22 cellular contexts compared by ENCODE assay signal in genomic region chr6:145310116-145310515, GRCh38.
A peak's percentile ranks its signal among the peaks of the same experiment; 100 is the strongest.
DNase-seq lines count a peak whose midpoint lies in the region; ATAC-seq, FAIRE-seq and TF ChIP-seq lines count a peak whose summit lies in the region.
"Had no signal": no experiment of that assay in that cellular context is flagged by ENCODE, and none has a peak within 500 bp of the region (broad histone marks: within the 10 kb centered on the region; RNA-seq: fewer than 3 reads in every experiment).

No MANE protein-coding gene starts in this region.

- peak; percentile 57 for DNase-seq in AG04449 (ENCODE audit: low read depth, low spot score)
- DNase-seq in GM04503 (ENCODE audit: low read depth): peak; percentile 90
- DNase-seq in astrocyte (ENCODE audit: low read depth): peak; percentile 40
- peak; percentile 32 for DNase-seq in foreskin melanocyte
- no peak for DNase-seq in CD4-positive, alpha-beta memory T cell
- DNase-seq in GM10248 (ENCODE audit: extremely low spot score): no peak
- DNase-seq in activated CD8-positive, alpha-beta memory T cell treated with anti-CD3 and anti-CD28 coated beads, Interleukin-2, amount 50 U/mL, for 48 hours: no peak
- DNase-seq: activated effector memory CD4-positive, alpha-beta T cell treated with Interleukin-2 at 50 U/mL for 16 hours; hippocampal formation; mucosa of descending colon; NCI-H1436 treated with DMSO at 0.1 percent for 48 hours; NCI-H446; nucleus accumbens; right cardiac atrium; stimulated activated CD4-positive, alpha-beta T cell treated with anti-CD3 and anti-CD28 coated beads, Interleukin-2, amount 100 ng/mL, for 24 hours; substantia nigra; T-helper 17 cell had no signal

- no peak for FAIRE-seq in astrocyte (lab: Jason Lieb, UNC)

- intact Hi-C loops in CD4-positive, alpha-beta memory T cell (cut with micrococcal nuclease): no loop called here

- H3K4me3 Mint-ChIP-seq in astrocyte (ENCODE audit: unreplicated experiment): no peak overlapping the region
- H3K4me3 Mint-ChIP-seq in CD4-positive, alpha-beta memory T cell: no peak overlapping the region
- H3K4me3 Mint-ChIP-seq: T-helper 17 cell had no signal

- H3K27ac Mint-ChIP-seq in astrocyte (ENCODE audit: unreplicated experiment): no peak overlapping the region
- no peak overlapping the region for H3K27ac Mint-ChIP-seq in CD4-positive, alpha-beta memory T cell
- H3K27ac Mint-ChIP-seq: T-helper 17 cell had no signal

- H2AFZ ChIP-seq in astrocyte (ENCODE audit: low read depth, low read length): no peak overlapping the region

- H3K36me3 Mint-ChIP-seq in astrocyte (ENCODE audit: low read depth, unreplicated experiment): no peaks in the 10 kb centered on the region
- no peaks in the 10 kb centered on the region for H3K36me3 Mint-ChIP-seq in CD4-positive, alpha-beta memory T cell

- CTCF ChIA-PET in AG04449 (lab: Yijun Ruan, JAX): no interaction called here
- CTCF ChIA-PET in CD4-positive, alpha-beta memory T cell (lab: Charles Lee; ENCODE audit: partially characterized antibody): interaction anchor here (1.5 kb wide), 1 partner anchor 323 kb away, joined by 3 read pairs; no protein-coding TSS in a partner anchor
- CTCF ChIA-PET in GM10248 (lab: Yijun Ruan, JAX): interaction anchor here (1.3 to 1.9 kb wide), 2 partner anchors 11 to 36 kb away, joined by 3 to 5 read pairs; no protein-coding TSS in a partner anchor

- peaks cover 3% of the 10 kb centered on the region for H3K27me3 Mint-ChIP-seq in astrocyte (ENCODE audit: low read depth, unreplicated experiment)
- no peaks in the 10 kb centered on the region for H3K27me3 Mint-ChIP-seq in CD4-positive, alpha-beta memory T cell

- no peaks in the 10 kb centered on the region for H3K9me3 Mint-ChIP-seq in astrocyte (ENCODE audit: unreplicated experiment)
- H3K9me3 Mint-ChIP-seq in CD4-positive, alpha-beta memory T cell: peaks cover 0 to 3% (median 0%) of the 10 kb centered on the region in 8 donors

- H3K9me3 ChIP-seq in astrocyte (ENCODE audit: insufficient read depth, low read depth, low read length): no peaks in the 10 kb centered on the region
- no peaks in the 10 kb centered on the region for H3K9me3 ChIP-seq in CD4-positive, alpha-beta memory T cell (ENCODE audit: control insufficient read depth in 1 of 2, low read length in 2 of 2)
- H3K9me3 ChIP-seq: BLaER1, mucosa of descending colon had no signal

- H3K4me3 ChIP-seq in AG04449 (ENCODE audit: low read depth, low read length): no peak overlapping the region
- H3K4me3 ChIP-seq in astrocyte (ENCODE audit: insufficient read depth, low read depth, low read length): no peak overlapping the region
- H3K4me3 ChIP-seq in CD4-positive, alpha-beta memory T cell (ENCODE audit: low read length in 2 of 2): no peak overlapping the region
- H3K4me3 ChIP-seq: BLaER1, mucosa of descending colon had no signal

- H3K4me2 ChIP-seq in astrocyte (ENCODE audit: low read length): no peak overlapping the region
- H3K4me2 ChIP-seq: BLaER1 had no signal

- no peak overlapping the region for H3K27ac ChIP-seq in astrocyte (ENCODE audit: low read depth, low read length)
- H3K27ac ChIP-seq in CD4-positive, alpha-beta memory T cell (ENCODE audit: low read depth, low read length): no peak overlapping the region
- H3K27ac ChIP-seq: BLaER1, epithelial cell of prostate, HL-60 had no signal

- H3K79me2 ChIP-seq in astrocyte (ENCODE audit: insufficient read depth, low read length): no peaks in the 10 kb centered on the region

- no peak for ATAC-seq in GM21737 (IDR thresholded peaks at IDR 0.05; ENCODE audit: unreplicated experiment)
- ATAC-seq: activated CD4-positive, CD25-positive, alpha-beta regulatory T cell treated with anti-CD3 and anti-CD28 coated beads, Interleukin-2, amount 50 U/mL, for 24 hours; mucosa of descending colon; right cardiac atrium; T-helper 17 cell had no signal

- no peaks in the 10 kb centered on the region for H3K4me1 ChIP-seq in astrocyte (ENCODE audit: insufficient read depth, low read length)
- no peaks in the 10 kb centered on the region for H3K4me1 ChIP-seq in CD4-positive, alpha-beta memory T cell (ENCODE audit: insufficient read depth, low read length)
- H3K4me1 ChIP-seq: BLaER1 had no signal

- no peaks in the 10 kb centered on the region for H4K20me1 ChIP-seq in astrocyte (ENCODE audit: insufficient read depth, low read length)
- H4K20me1 ChIP-seq: BLaER1 had no signal

- no peaks in the 10 kb centered on the region for H3K36me3 ChIP-seq in astrocyte (ENCODE audit: insufficient read depth, low read length)
- no peaks in the 10 kb centered on the region for H3K36me3 ChIP-seq in CD4-positive, alpha-beta memory T cell (ENCODE audit: insufficient read depth, low read length)
- H3K36me3 ChIP-seq: BLaER1 had no signal

- POLR2A ChIA-PET in AG04449 (lab: Yijun Ruan, JAX): no interaction called here
- POLR2A ChIA-PET in CD4-positive, alpha-beta memory T cell (lab: Charles Lee; ENCODE audit: partially characterized antibody): no interaction called here
- POLR2A ChIA-PET in GM10248 (lab: Yijun Ruan, JAX): no interaction called here

- H3K27me3 ChIP-seq in astrocyte (ENCODE audit: insufficient read depth, low read length): no peaks in the 10 kb centered on the region
- no peaks in the 10 kb centered on the region for H3K27me3 ChIP-seq in CD4-positive, alpha-beta memory T cell (ENCODE audit: insufficient read depth, low read length)
- H3K27me3 ChIP-seq: BLaER1 had no signal

- no peak overlapping the region for H3K9ac ChIP-seq in astrocyte (ENCODE audit: low read length)
- H3K9ac ChIP-seq: BLaER1 had no signal

- no peak for TF ChIP-seq CTCF in AG04449 (IDR thresholded peaks at IDR 0.05; ENCODE audit: insufficient read depth, low read length, missing control alignments)
- TF ChIP-seq CTCF in astrocyte (IDR thresholded peaks at IDR 0.05; ENCODE audit: insufficient read depth, low read depth, low read length): no peak
- no peak for TF ChIP-seq CTCF in GM10248 (IDR thresholded peaks at IDR 0.05; ENCODE audit: control extremely low read depth, extremely low read depth, low read depth, missing control alignments)

- no peaks in the 10 kb centered on the region for H3K4me1 Mint-ChIP-seq in astrocyte (ENCODE audit: low read depth, unreplicated experiment)
- H3K4me1 Mint-ChIP-seq in CD4-positive, alpha-beta memory T cell: no peaks in the 10 kb centered on the region
- H3K4me1 Mint-ChIP-seq: T-helper 17 cell had no signal

Comparison
In these comparisons a context has a peak if more than half of its experiments do, and no peak if none do; other contexts are left out.
1. DNase-seq: peak in AG04449 (single experiment), GM04503 (single experiment), astrocyte (single experiment) and foreskin melanocyte (single experiment); none in CD4-positive, alpha-beta memory T cell (0 of 5), GM10248 (single experiment) and activated CD8-positive, alpha-beta memory T cell treated with anti-CD3 and anti-CD28 coated beads, Interleukin-2, amount 50 U/mL, for 48 hours (single experiment).